Comparison of ENCODE assay signal across 8 cellular contexts in genomic region chr15:72685925-72686794, GRCh38. TPM values are rescaled to one million over a fixed set of nuclear protein-coding genes. Genes with fewer than 3 reads are reported as not detected.
DNase-seq lines count a peak whose midpoint lies in the region; ATAC-seq and TF ChIP-seq lines count a peak whose summit lies in the region.

A gene with protein sequence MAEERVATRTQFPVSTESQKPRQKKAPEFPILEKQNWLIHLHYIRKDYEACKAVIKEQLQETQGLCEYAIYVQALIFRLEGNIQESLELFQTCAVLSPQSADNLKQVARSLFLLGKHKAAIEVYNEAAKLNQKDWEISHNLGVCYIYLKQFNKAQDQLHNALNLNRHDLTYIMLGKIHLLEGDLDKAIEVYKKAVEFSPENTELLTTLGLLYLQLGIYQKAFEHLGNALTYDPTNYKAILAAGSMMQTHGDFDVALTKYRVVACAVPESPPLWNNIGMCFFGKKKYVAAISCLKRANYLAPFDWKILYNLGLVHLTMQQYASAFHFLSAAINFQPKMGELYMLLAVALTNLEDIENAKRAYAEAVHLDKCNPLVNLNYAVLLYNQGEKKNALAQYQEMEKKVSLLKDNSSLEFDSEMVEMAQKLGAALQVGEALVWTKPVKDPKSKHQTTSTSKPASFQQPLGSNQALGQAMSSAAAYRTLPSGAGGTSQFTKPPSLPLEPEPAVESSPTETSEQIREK (plus strand): TSS chr15:72686207. CDS start chr15:72686228, 21 bp downstream.
A gene with protein sequence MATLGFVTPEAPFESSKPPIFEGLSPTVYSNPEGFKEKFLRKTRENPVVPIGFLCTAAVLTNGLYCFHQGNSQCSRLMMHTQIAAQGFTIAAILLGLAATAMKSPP (minus strand): TSS chr15:72686182. CDS start chr15:72676374, 9,808 bp downstream.

- POLR2A ChIA-PET in CD8-positive, alpha-beta memory T cell (lab: Charles Lee): no interaction called here
- POLR2A ChIA-PET in naive thymus-derived CD4-positive, alpha-beta T cell (lab: Charles Lee): interaction anchor here (0.7 to 1.3 kb wide), 8 partner anchors 8 to 454 kb away, joined by 3 to 5 read pairs (median 4); partner anchors contain the start of genes ADPGK and PKM

- H3K27me3 ChIP-seq in CD8-positive, alpha-beta memory T cell (ENCODE audit: insufficient read depth, low read length, poor library complexity, severe bottlenecking): no peaks in the 10 kb centered on the region
- no peaks in the 10 kb centered on the region for H3K27me3 ChIP-seq in esophagus squamous epithelium
- no peaks in the 10 kb centered on the region for H3K27me3 ChIP-seq in naive thymus-derived CD4-positive, alpha-beta T cell (ENCODE audit: control insufficient read depth in 2 of 2, insufficient read depth in 2 of 2, low read length in 2 of 2)

- no peak for TF ChIP-seq CTCF in esophagus squamous epithelium (IDR thresholded peaks at IDR 0.05)

- no peaks in the 10 kb centered on the region for H3K9me3 ChIP-seq in CD8-positive, alpha-beta memory T cell (ENCODE audit: low read length)
- H3K9me3 ChIP-seq in esophagus squamous epithelium: no peaks in the 10 kb centered on the region
- H3K9me3 ChIP-seq in naive thymus-derived CD4-positive, alpha-beta T cell (ENCODE audit: control insufficient read depth in 2 of 3, low read length in 3 of 3): no peaks in the 10 kb centered on the region

- intact Hi-C loops in esophagus squamous epithelium (cut with DNase I): no loop called here
- intact Hi-C loops in naive thymus-derived CD4-positive, alpha-beta T cell (cut with micrococcal nuclease): loop anchor here (1.0 to 10.0 kb wide), 8 partner anchors 55 to 460 kb away; partner anchors contain the start of genes ADPGK (in 2 of the 2), ARIH1 (in 1 of the 2), HEXA (in 1 of the 2) and PARP6 (in 1 of the 2)

- peak in 2 of 4 donors; percentile 31 to 65 for TF ChIP-seq POLR2A in esophagus squamous epithelium (IDR thresholded peaks at IDR 0.05)

- peaks cover 18 to 21% (median 21%) of the 10 kb centered on the region in 3 donors for H3K4me1 Mint-ChIP-seq in CD8-positive, alpha-beta memory T cell
- peaks cover 8 to 25% (median 20%) of the 10 kb centered on the region in 7 donors for H3K4me1 Mint-ChIP-seq in naive thymus-derived CD4-positive, alpha-beta T cell
- H3K4me1 Mint-ChIP-seq in stimulated activated naive CD8-positive, alpha-beta T cell treated with anti-CD3 and anti-CD28 coated beads, Interleukin-15, Interleukin-2, amounts not matched to agents 100 ng/mL and 50 ng/mL, for 24 hours (ENCODE audit: low read depth): peaks cover 16% of the 10 kb centered on the region

- H3K4me3 ChIP-seq in CD8-positive, alpha-beta memory T cell (ENCODE audit: low read length): peak within 1 kb of the TSS; percentile 89
- H3K4me3 ChIP-seq in esophagus squamous epithelium: peak within 1 kb of the TSS; percentile 51 to 79 (median 70)
- H3K4me3 ChIP-seq in naive thymus-derived CD4-positive, alpha-beta T cell (ENCODE audit: low read length): peak within 1 kb of the TSS; percentile 99

- H3K4me3 Mint-ChIP-seq in CD8-positive, alpha-beta memory T cell: peak within 1 kb of the TSS; percentile 94 to 99 (median 98)
- peak within 1 kb of the TSS; percentile 93 to 99 (median 98) for H3K4me3 Mint-ChIP-seq in naive thymus-derived CD4-positive, alpha-beta T cell
- peak within 1 kb of the TSS; percentile 91 for H3K4me3 Mint-ChIP-seq in stimulated activated naive CD8-positive, alpha-beta T cell treated with anti-CD3 and anti-CD28 coated beads, Interleukin-15, Interleukin-2, amounts not matched to agents 100 ng/mL and 50 ng/mL, for 24 hours

- peaks cover 0 to 11% (median 0%) of the 10 kb centered on the region in 3 donors for H3K36me3 Mint-ChIP-seq in CD8-positive, alpha-beta memory T cell
- no peaks in the 10 kb centered on the region for H3K36me3 Mint-ChIP-seq in naive thymus-derived CD4-positive, alpha-beta T cell
- no peaks in the 10 kb centered on the region for H3K36me3 Mint-ChIP-seq in stimulated activated naive CD8-positive, alpha-beta T cell treated with anti-CD3 and anti-CD28 coated beads, Interleukin-15, Interleukin-2, amounts not matched to agents 100 ng/mL and 50 ng/mL, for 24 hours (ENCODE audit: low read depth)

- no peaks in the 10 kb centered on the region for H3K9me3 Mint-ChIP-seq in CD8-positive, alpha-beta memory T cell
- no peaks in the 10 kb centered on the region for H3K9me3 Mint-ChIP-seq in naive thymus-derived CD4-positive, alpha-beta T cell
- no peaks in the 10 kb centered on the region for H3K9me3 Mint-ChIP-seq in stimulated activated naive CD8-positive, alpha-beta T cell treated with anti-CD3 and anti-CD28 coated beads, Interleukin-15, Interleukin-2, amounts not matched to agents 100 ng/mL and 50 ng/mL, for 24 hours

- CTCF ChIA-PET in CD8-positive, alpha-beta memory T cell (lab: Charles Lee): interaction anchor here (1.2 to 1.9 kb wide), 4 partner anchors 13 to 458 kb away, joined by 3 to 6 read pairs (median 5); no protein-coding TSS in a partner anchor
- CTCF ChIA-PET in naive thymus-derived CD4-positive, alpha-beta T cell (lab: Charles Lee): interaction anchor here (0.5 to 1.1 kb wide), 3 partner anchors 36 to 465 kb away, joined by 3 to 4 read pairs (median 3); no protein-coding TSS in a partner anchor

- H3K27ac Mint-ChIP-seq in CD8-positive, alpha-beta memory T cell: peak within 1 kb of the TSS; percentile 92 to 99 (median 97)
- H3K27ac Mint-ChIP-seq in naive thymus-derived CD4-positive, alpha-beta T cell: peak within 1 kb of the TSS; percentile 91 to 98 (median 96)
- peak within 1 kb of the TSS; percentile 97 for H3K27ac Mint-ChIP-seq in stimulated activated naive CD8-positive, alpha-beta T cell treated with anti-CD3 and anti-CD28 coated beads, Interleukin-15, Interleukin-2, amounts not matched to agents 100 ng/mL and 50 ng/mL, for 24 hours

- no peaks in the 10 kb centered on the region for H3K36me3 ChIP-seq in CD8-positive, alpha-beta memory T cell (ENCODE audit: insufficient read depth, low read length)
- no peaks in the 10 kb centered on the region for H3K36me3 ChIP-seq in esophagus squamous epithelium
- peaks cover 0 to 4% (median 0%) of the 10 kb centered on the region in 3 experiments for H3K36me3 ChIP-seq in naive thymus-derived CD4-positive, alpha-beta T cell (ENCODE audit: control insufficient read depth in 2 of 3, insufficient read depth in 3 of 3, low read length in 3 of 3)

- peaks cover 12% of the 10 kb centered on the region for H3K4me1 ChIP-seq in CD8-positive, alpha-beta memory T cell (ENCODE audit: insufficient read depth, low read length)
- peaks cover 5 to 27% (median 11%) of the 10 kb centered on the region in 3 donors for H3K4me1 ChIP-seq in esophagus squamous epithelium
- H3K4me1 ChIP-seq in naive thymus-derived CD4-positive, alpha-beta T cell (ENCODE audit: control insufficient read depth in 2 of 2, insufficient read depth in 2 of 2, low read length in 2 of 2): peaks cover 0 to 5% of the 10 kb centered on the region in 2 donors

- 0 to 1% methylated on average over 11 to 14 of the region's 49 CpGs for WGBS in esophagus squamous epithelium, 2 donors

- ATAC-seq in GM21526 (IDR thresholded peaks at IDR 0.05; ENCODE audit: low FRiP score, unreplicated experiment): peak; percentile 93
- peak; percentile 97 for ATAC-seq in naive thymus-derived CD4-positive, alpha-beta T cell

- peaks cover 0 to 1% of the 10 kb centered on the region in 2 donors for H3K27me3 Mint-ChIP-seq in CD8-positive, alpha-beta memory T cell
- H3K27me3 Mint-ChIP-seq in naive thymus-derived CD4-positive, alpha-beta T cell: peaks cover 0 to under 1% (median 0%) of the 10 kb centered on the region in 5 donors
- no peaks in the 10 kb centered on the region for H3K27me3 Mint-ChIP-seq in stimulated activated naive CD8-positive, alpha-beta T cell treated with anti-CD3 and anti-CD28 coated beads, Interleukin-15, Interleukin-2, amounts not matched to agents 100 ng/mL and 50 ng/mL, for 24 hours

- peak within 1 kb of the TSS; percentile 85 for H3K27ac ChIP-seq in CD8-positive, alpha-beta memory T cell (ENCODE audit: low read depth, low read length)
- peak within 1 kb of the TSS; percentile 86 to 96 (median 90) for H3K27ac ChIP-seq in esophagus squamous epithelium
- peak within 1 kb of the TSS; percentile 82 for H3K27ac ChIP-seq in naive thymus-derived CD4-positive, alpha-beta T cell (ENCODE audit: low read depth, low read length)

- DNase-seq in CD8-positive, alpha-beta memory T cell: peak; percentile 73 to 91 (median 82)
- DNase-seq in HuH-7.5 (ENCODE audit: low spot score) (peak; percentile 68), esophagus squamous epithelium (lab: John Stamatoyannopoulos, UW) (no peak), amniotic stem cell (lab: John Stamatoyannopoulos, UW) (no peak)
- peak; percentile 92 for DNase-seq in activated CD8-positive, alpha-beta memory T cell treated with anti-CD3 and anti-CD28 coated beads, Interleukin-2, amount 50 U/mL, for 48 hours
- DNase-seq in naive thymus-derived CD4-positive, alpha-beta T cell: peak; percentile 67 to 88 (median 84)

RNA-seq across cellular contexts. Expression of the first gene that starts in this region (rescaled TPM):
- total RNA-seq in CD8-positive, alpha-beta memory T cell: 10 to 100 TPM; 12.4 to 17.3 TPM
- 12.0 TPM for polyA plus RNA-seq in CD8-positive, alpha-beta memory T cell
- 10 to 100 TPM in 2 of 4 donors, 1 to 10 TPM in 2; 2.8 to 15.3 (median 9.5) TPM for total RNA-seq in esophagus squamous epithelium
- 10 to 100 TPM; 11.9 to 26.5 (median 16.2) TPM for total RNA-seq in naive thymus-derived CD4-positive, alpha-beta T cell
- polyA plus RNA-seq in naive thymus-derived CD4-positive, alpha-beta T cell: 10 to 100 TPM in 1 of 2 donors, 1 to 10 TPM in 1; 9.6 to 13.3 TPM

RNA-seq across cellular contexts. Expression of the second gene that starts in this region (rescaled TPM):
- total RNA-seq in CD8-positive, alpha-beta memory T cell: under 1 TPM; 0.27 to 0.33 TPM
- not detected for polyA plus RNA-seq in CD8-positive, alpha-beta memory T cell
- total RNA-seq in esophagus squamous epithelium: not detected
- total RNA-seq in naive thymus-derived CD4-positive, alpha-beta T cell: under 1 TPM in 3 of 5 experiments, not detected in 2; 0.57 to 0.69 (median 0.64) TPM
- under 1 TPM in 1 of 2 donors, not detected in 1; 0.21 TPM for polyA plus RNA-seq in naive thymus-derived CD4-positive, alpha-beta T cell

Comparison
In these comparisons a context has a peak if more than half of its experiments do, and no peak if none do; other contexts are left out.
1. DNase-seq: peak in CD8-positive, alpha-beta memory T cell (5 of 5), HuH-7.5 (single experiment), activated CD8-positive, alpha-beta memory T cell treated with anti-CD3 and anti-CD28 coated beads, Interleukin-2, amount 50 U/mL, for 48 hours (single experiment) and naive thymus-derived CD4-positive, alpha-beta T cell (9 of 9); none in esophagus squamous epithelium (single experiment) and amniotic stem cell (single experiment).
2. Peak in every context shown above with its lines, with median percentiles within 50 percentile points of each other: H3K27ac ChIP-seq, H3K4me3 ChIP-seq, H3K27ac Mint-ChIP-seq and H3K4me3 Mint-ChIP-seq.